In the genomic region with DNA sequence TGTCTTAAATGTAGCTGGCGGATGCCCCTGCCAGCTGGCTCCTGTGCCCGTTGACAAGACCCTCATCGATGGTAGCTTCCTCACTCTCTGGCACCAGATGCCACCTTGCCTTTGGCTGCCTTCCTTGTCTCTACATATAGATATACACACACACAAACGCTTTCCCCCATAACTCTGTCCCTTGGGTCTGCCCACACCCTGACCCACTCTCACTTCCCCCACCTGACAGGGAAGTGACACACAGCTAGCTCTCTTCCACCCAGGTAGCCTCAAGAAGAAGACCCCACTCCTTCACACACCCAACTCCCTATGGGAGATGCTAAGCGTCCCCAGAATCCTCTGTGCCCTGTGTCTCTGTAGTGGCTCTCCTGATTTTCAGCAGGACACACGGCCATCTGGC, we compare ENCODE assay signal across 1 cellular context.
TF ChIP-seq lines count a peak whose summit lies in the region.

No MANE protein-coding gene starts in this region.

TF ChIP-seq in GM12891, 5 proteins besides CTCF, POLR2A, EP300 and RAD21:
- TF ChIP-seq POU2F2 (IDR thresholded peaks at IDR 0.05; ENCODE audit: low read depth, low read length) (no peak), SPI1 (IDR thresholded peaks at IDR 0.05; ENCODE audit: low read depth, low read length) (0 out of 2 replicates have a peak, but pooled peaks have one; percentile 6)
